Comparison of ENCODE assay signal across 8 cellular contexts in the genomic region with DNA sequence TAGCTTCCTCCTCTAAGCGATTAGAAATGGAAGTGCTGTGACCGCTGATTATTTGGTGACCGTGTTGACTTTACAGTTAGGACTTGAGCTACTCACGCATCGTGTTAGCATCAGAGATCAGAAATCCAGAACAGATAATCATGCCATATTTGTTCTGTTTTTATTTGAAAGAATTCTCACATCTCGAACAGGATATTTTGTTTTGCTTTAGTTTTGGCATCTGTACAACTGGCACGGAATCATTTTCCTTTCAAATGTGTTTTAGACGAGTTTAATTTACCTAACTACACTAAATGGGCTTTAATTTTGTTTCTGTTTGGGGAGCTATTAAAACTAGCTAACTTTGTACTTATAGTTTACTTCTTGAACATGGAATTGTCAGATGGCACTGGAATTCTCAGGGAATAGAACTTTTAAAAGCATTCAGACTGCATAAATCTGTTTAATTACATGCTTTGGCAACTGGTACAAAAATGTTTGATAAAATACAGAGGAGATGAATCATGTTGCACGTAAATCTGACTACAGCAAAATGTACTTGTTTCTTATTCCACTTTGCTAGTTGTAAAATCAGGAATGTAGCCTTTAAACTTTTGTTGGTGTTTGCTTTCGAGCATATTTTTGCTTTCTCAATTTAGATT. TPM values are rescaled to one million over a fixed set of nuclear protein-coding genes. Genes with fewer than 3 reads are reported as not detected.
DNase-seq lines count a peak whose midpoint lies in the region; ATAC-seq and TF ChIP-seq lines count a peak whose summit lies in the region.

No MANE protein-coding gene starts in this region.

- peak overlapping the region; percentile 77 for H2AFZ ChIP-seq in ACC112 (ENCODE audit: low read length, unreplicated experiment)

- H3K27ac ChIP-seq in ACC112 (ENCODE audit: low read depth, low read length), result peak overlapping the region; percentile 74
- peak overlapping the region; percentile 87 to 99 (median 98) for H3K27ac ChIP-seq in adrenal gland
- peak overlapping the region; percentile 89 for H3K27ac ChIP-seq in thymus (ENCODE audit: low read depth)

- intact Hi-C loops in adrenal gland (cut with DNase I), result no loop called here

- peaks cover 36% of the 10 kb centered on the region for H3K4me1 ChIP-seq in ACC112 (ENCODE audit: control insufficient read depth, insufficient read depth, low read length, unreplicated experiment)
- peaks cover 18 to 56% of the 10 kb centered on the region in 2 donors for H3K4me1 ChIP-seq in adrenal gland (replicated peaks in 1 of 2)
- peaks cover 9% of the 10 kb centered on the region for H3K4me1 ChIP-seq in thymus (ENCODE audit: control insufficient read depth, insufficient read depth, low read length)

- H3K79me2 ChIP-seq in ACC112 (ENCODE audit: control insufficient read depth, insufficient read depth, low read length, unreplicated experiment), result peaks cover 55% of the 10 kb centered on the region

- no peaks in the 10 kb centered on the region for H3K9me3 ChIP-seq in adrenal gland (replicated peaks in 1 of 3)
- H3K9me3 ChIP-seq in thymus (ENCODE audit: control insufficient read depth), result no peaks in the 10 kb centered on the region

- H3K27me3 ChIP-seq in ACC112 (ENCODE audit: insufficient read depth, low read length) (no peaks in the 10 kb centered on the region), adrenal gland (no peaks in the 10 kb centered on the region), kidney epithelial cell (ENCODE audit: control insufficient read depth, insufficient read depth, low read length) (no peaks in the 10 kb centered on the region), thymus (ENCODE audit: control insufficient read depth, insufficient read depth) (no peaks in the 10 kb centered on the region)

- TF ChIP-seq POLR2A in adrenal gland (IDR thresholded peaks at IDR 0.05), result no peak

- WGBS in adrenal gland, 4 donors, result 1 to 5% (median 4%) methylated on average over 10 of the region's 10 CpGs
- 13% methylated on average over 10 of the region's 10 CpGs for WGBS in thymus

- no peak for ATAC-seq in GM18858 (IDR thresholded peaks at IDR 0.05; ENCODE audit: unreplicated experiment)

- TF ChIP-seq CTCF in adrenal gland (IDR thresholded peaks at IDR 0.05) (no peak), kidney epithelial cell (IDR thresholded peaks at IDR 0.05; ENCODE audit: insufficient read depth, low read length, poor library complexity, severe bottlenecking) (no peak)

- H3K36me3 ChIP-seq in ACC112 (ENCODE audit: insufficient read depth, low read length) (peaks cover 15% of the 10 kb centered on the region), adrenal gland (replicated peaks in 1 of 2) (no peaks in the 10 kb centered on the region), kidney epithelial cell (ENCODE audit: control insufficient read depth, insufficient read depth, low read length) (no peaks in the 10 kb centered on the region), thymus (ENCODE audit: control insufficient read depth, insufficient read depth) (no peaks in the 10 kb centered on the region)

- H3K4me3 ChIP-seq in ACC112 (ENCODE audit: low read depth, low read length) (peak overlapping the region; percentile 94), adrenal gland (peak overlapping the region; percentile 38 to 90 (median 76)), kidney epithelial cell (ENCODE audit: low read depth, low read length) (peak overlapping the region; percentile 94), thymus (ENCODE audit: low read length) (peak overlapping the region; percentile 92)

- DNase-seq in HCEC 1CT (peak; percentile 65), adrenal gland (peak in 1 of 7 donors; percentile 6), kidney epithelial cell (ENCODE audit: low read depth) (no peak), GOT3 (lab: John Stamatoyannopoulos, UW) (no peak), GDM1 (lab: John Stamatoyannopoulos, UW) (no peak)

RNA-seq across cellular contexts. Expression of a gene that starts 1.4 kb away (rescaled TPM):
- total RNA-seq in adrenal gland, result 100 to 1,000 TPM in 1 of 8 donors, 10 to 100 TPM in 7; 40.6 to 103 (median 90.8) TPM
- 10 to 100 TPM; 25.5 to 50.4 (median 30.2) TPM for polyA plus RNA-seq in adrenal gland
- 60.2 and 73.0 TPM in 2 replicates for total RNA-seq in kidney epithelial cell
- polyA plus RNA-seq in thymus, result 57.0 TPM
